8 cellular contexts compared by ENCODE assay signal in the genomic region with DNA sequence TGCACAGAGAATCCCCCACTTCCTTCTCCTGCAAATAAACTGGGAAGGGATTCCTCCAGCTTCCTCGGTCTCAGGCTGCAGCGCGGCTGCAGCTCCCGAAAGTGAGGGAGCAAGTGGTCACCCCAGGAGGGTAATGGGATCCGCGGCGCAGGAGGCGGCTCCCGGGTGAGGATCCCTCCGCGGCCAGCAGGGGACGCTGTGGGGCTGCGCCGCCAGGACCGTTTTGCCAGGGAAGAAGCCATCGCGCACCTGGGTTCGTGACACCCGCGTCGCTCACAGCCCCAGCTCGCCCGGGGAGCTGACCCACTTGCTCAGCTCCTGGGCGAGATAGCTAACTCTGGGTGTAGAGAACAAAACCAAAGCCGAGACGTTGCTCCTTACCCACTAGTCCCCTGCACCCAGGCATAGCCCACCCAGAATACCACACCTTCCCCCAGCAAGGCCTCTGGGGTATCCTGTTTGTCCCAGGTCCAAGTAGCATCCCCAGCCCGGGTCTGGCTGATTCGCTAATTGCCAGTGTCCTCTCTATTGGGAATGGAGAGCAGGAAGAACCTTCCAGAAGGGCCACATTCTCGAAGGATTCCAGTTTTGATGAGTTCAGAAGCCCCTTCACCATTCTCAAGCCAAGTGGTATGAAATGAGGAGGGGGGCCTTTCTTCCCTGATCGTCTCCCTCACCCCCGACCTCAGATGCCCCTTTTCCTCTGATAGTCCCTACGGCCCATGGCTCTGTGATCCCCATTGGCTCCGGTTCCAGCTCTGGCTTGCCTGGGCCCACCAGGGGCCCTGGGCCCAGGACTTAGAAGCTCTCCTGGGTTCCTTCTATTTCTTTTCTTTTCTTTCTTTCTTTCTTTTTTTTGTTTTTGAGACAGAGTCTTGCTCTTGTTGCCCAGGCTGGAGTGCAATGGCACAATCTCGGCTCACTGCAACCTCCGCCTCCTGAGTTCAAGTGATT. TPM values are rescaled to one million over a fixed set of nuclear protein-coding genes. Genes with fewer than 3 reads are reported as not detected.
DNase-seq lines count a peak whose midpoint lies in the region; ATAC-seq and TF ChIP-seq lines count a peak whose summit lies in the region.

No MANE protein-coding gene starts in this region.

- H2AFZ ChIP-seq in PC-9: peak overlapping the region; percentile 55; the same call in 1 of the 2 replicates

- BruUV-seq in PC-9 (replicated peaks; lab: Mats Ljungman, UMichigan): no TSS peak

- ATAC-seq in omental fat pad (ENCODE audit: low FRiP score) (peak; percentile 50), thoracic aorta (ENCODE audit: insufficient number of reproducible peaks, low FRiP score, low read depth) (no peak), GM19395 (IDR thresholded peaks at IDR 0.05; ENCODE audit: unreplicated experiment) (no peak)

- H3K4me3 ChIP-seq in HL-60 (replicated peaks; ENCODE audit: insufficient read depth, low read length) (no peak overlapping the region), PC-9 (no peak overlapping the region), fibroblast of the aortic adventitia (ENCODE audit: low read depth, low read length) (no peak overlapping the region), thoracic aorta (no peak overlapping the region)

- H3K27me3 ChIP-seq in HL-60 (ENCODE audit: insufficient read depth, poor library complexity, severe bottlenecking) (peaks cover 3% of the 10 kb centered on the region), PC-9 (ENCODE audit: insufficient read depth, low read depth) (no peaks in the 10 kb centered on the region), thoracic aorta (replicated peaks; ENCODE audit: insufficient read depth) (no peaks in the 10 kb centered on the region)

- CTCF ChIA-PET in PC-9 (lab: Charles Lee): interaction anchor here (0.7 to 1.7 kb wide), 7 partner anchors 22 to 158 kb away, joined by 3 to 11 read pairs (median 5); no protein-coding TSS in a partner anchor

- H3K4me1 ChIP-seq in PC-9 (replicated peaks; ENCODE audit: insufficient read depth) (no peaks in the 10 kb centered on the region; the same call in 1 of the 2 replicates), thoracic aorta (ENCODE audit: control insufficient read depth in 1 of 2, low read depth in 2 of 2) (peaks cover 11 to 12% of the 10 kb centered on the region in 2 donors)

- H3F3A ChIP-seq in PC-9 (ENCODE audit: insufficient read depth, low read depth): no peaks in the 10 kb centered on the region

- H3K9me2 ChIP-seq in PC-9 (ENCODE audit: insufficient read depth): no peaks in the 10 kb centered on the region

- peak; percentile 96 for TF ChIP-seq CTCF in HL-60 (IDR thresholded peaks at IDR 0.05; ENCODE audit: insufficient read depth, low read length)
- peak; percentile 95 for TF ChIP-seq CTCF in PC-9 (conservative IDR thresholded peaks at IDR 0.05)
- peak; percentile 99 for TF ChIP-seq CTCF in fibroblast of the aortic adventitia (IDR thresholded peaks at IDR 0.05; ENCODE audit: insufficient read depth, low read length)
- TF ChIP-seq CTCF in omental fat pad (IDR thresholded peaks at IDR 0.05): peak in 2 of 3 donors; percentile 95 to 98
- peak; percentile 100 for TF ChIP-seq CTCF in thoracic aorta (IDR thresholded peaks at IDR 0.05)

- H3K4me2 ChIP-seq in PC-9: peak overlapping the region; percentile 51

- H3K36me3 ChIP-seq in PC-9 (ENCODE audit: low read depth): no peaks in the 10 kb centered on the region
- no peaks in the 10 kb centered on the region for H3K36me3 ChIP-seq in thoracic aorta

- H3K9me3 ChIP-seq in PC-9 (ENCODE audit: insufficient read depth, low read depth) (no peaks in the 10 kb centered on the region), thoracic aorta (no peaks in the 10 kb centered on the region)

- intact Hi-C loops in PC-9 (cut with micrococcal nuclease; ENCODE audit: unreplicated experiment): loop anchor here (1.0 to 2.0 kb wide), 5 partner anchors 24 to 191 kb away; no protein-coding TSS in a partner anchor

- POLR2A ChIA-PET in PC-9 (lab: Charles Lee; ENCODE audit: unreplicated experiment): interaction anchor here (0.5 to 0.7 kb wide), 4 partner anchors 22 to 261 kb away, joined by 3 to 5 read pairs (median 3); no protein-coding TSS in a partner anchor

- H3K27ac ChIP-seq in HL-60 (replicated peaks): no peak overlapping the region
- no peak overlapping the region for H3K27ac ChIP-seq in PC-9
- no peak overlapping the region for H3K27ac ChIP-seq in thoracic aorta

- H4K20me1 ChIP-seq in PC-9 (ENCODE audit: insufficient read depth): no peaks in the 10 kb centered on the region

- H3K79me2 ChIP-seq in PC-9 (ENCODE audit: low read depth): no peaks in the 10 kb centered on the region

- DNase-seq in DMS53 (lab: John Stamatoyannopoulos, UW) (peak; percentile 87), HL-60 (ENCODE audit: low read depth in 1 of 2, low spot score in 1 of 2) (peak in 1 of 2 experiments; percentile 63), PC-9 (peak in 1 of 2 experiments; percentile 83), activated T-helper 1 cell treated with Interleukin-2 at 50 U/mL for 16 hours (ENCODE audit: low read depth) (peak; percentile 71), fibroblast of the aortic adventitia (ENCODE audit: low read depth) (peak; percentile 52), omental fat pad (ENCODE audit: low spot score) (no peak), thoracic aorta (ENCODE audit: low spot score) (no peak)

RNA-seq across cellular contexts. Expression of a gene that starts 14.1 kb away (rescaled TPM):
- total RNA-seq in PC-9 (2021): 0.93 and 1.1 TPM in 2 replicates
- 25.9 and 35.2 TPM in 2 replicates for total RNA-seq in fibroblast of the aortic adventitia (ENCODE audit: low replicate concordance)
- 10 to 100 TPM; 18.9 to 46.2 (median 35.2) TPM for total RNA-seq in omental fat pad
- 10 to 100 TPM in 1 of 2 donors, 1 to 10 TPM in 1; 8.3 to 17.7 TPM for total RNA-seq in thoracic aorta

RNA-seq across cellular contexts. Expression of a gene that starts 16.5 kb away (rescaled TPM):
- total RNA-seq in PC-9 (2021) (2.6 and 2.7 TPM in 2 replicates), fibroblast of the aortic adventitia (ENCODE audit: low replicate concordance) (4.2 and 9.4 TPM in 2 replicates), omental fat pad (10 to 100 TPM in 1 of 4 donors, 1 to 10 TPM in 3; 2.3 to 20.0 (median 3.5) TPM), thoracic aorta (1 to 10 TPM; 1.9 to 2.4 TPM)

RNA-seq across cellular contexts. Expression of a gene that starts 22.1 kb away (rescaled TPM):
- total RNA-seq in PC-9 (2021) (39.6 and 51.6 TPM in 2 replicates), fibroblast of the aortic adventitia (ENCODE audit: low replicate concordance) (1.4 and 2.6 TPM in 2 replicates), omental fat pad (10 to 100 TPM; 29.9 to 77.9 (median 56.7) TPM), thoracic aorta (100 to 1,000 TPM in 1 of 2 donors, 10 to 100 TPM in 1; 91.6 to 153 TPM)

RNA-seq across cellular contexts. Expression of a gene that starts 56.0 kb away (rescaled TPM):
- total RNA-seq in PC-9 (2021) (0.65 TPM in 1 of 2 replicates, not detected in the other), fibroblast of the aortic adventitia (ENCODE audit: low replicate concordance) (not detected in 2 replicates), omental fat pad (not detected), thoracic aorta (not detected)

Comparison
In these comparisons a context has a peak if more than half of its experiments do, and no peak if none do; other contexts are left out.
1. DNase-seq: peak in DMS53 (single experiment), activated T-helper 1 cell treated with Interleukin-2 at 50 U/mL for 16 hours (single experiment) and fibroblast of the aortic adventitia (single experiment); none in omental fat pad (single experiment) and thoracic aorta (single experiment).
2. Peak in every context shown above with its lines, with median percentiles within 50 percentile points of each other: CTCF ChIP-seq.